Comparison of ENCODE assay signal across 13 cellular contexts in genomic region chr2:189267925-189268579, GRCh38.
DNase-seq lines count a peak whose midpoint lies in the region; ATAC-seq and TF ChIP-seq lines count a peak whose summit lies in the region.
"Had no signal": no experiment of that assay in that cellular context is flagged by ENCODE, and none has a peak within 500 bp of the region (broad histone marks: within the 10 kb centered on the region; RNA-seq: fewer than 3 reads in every experiment).

No MANE protein-coding gene starts in this region.

- no peak overlapping the region for H3K4me3 ChIP-seq in foreskin fibroblast (ENCODE audit: low read depth in 1 of 2, low read length in 2 of 2)
- H3K4me3 ChIP-seq in subcutaneous abdominal adipose tissue (ENCODE audit: low read depth in 1 of 5, low read length in 5 of 5), result no peak overlapping the region
- no peak overlapping the region for H3K4me3 ChIP-seq in esophagus squamous epithelium

- peaks cover 0 to 8% (median 0%) of the 10 kb centered on the region in 5 donors for H3K4me1 ChIP-seq in subcutaneous abdominal adipose tissue (ENCODE audit: control insufficient read depth in 5 of 5, insufficient read depth in 5 of 5, low read length in 5 of 5)
- H3K4me1 ChIP-seq in esophagus squamous epithelium, result no peaks in the 10 kb centered on the region

- H3K27ac ChIP-seq in subcutaneous abdominal adipose tissue (ENCODE audit: low read depth, low read length), result peak overlapping the region; percentile 29
- peak overlapping the region in 1 of 4 donors; percentile 30 for H3K27ac ChIP-seq in esophagus squamous epithelium
- H3K27ac ChIP-seq: VCaP had no signal

- DNase-seq in GM04503 (ENCODE audit: low read depth), result peak; percentile 74
- DNase-seq in amniotic stem cell (lab: John Stamatoyannopoulos, UW), result peak; percentile 26
- DNase-seq in foreskin fibroblast, result peak; percentile 53 to 76
- no peak for DNase-seq in esophagus squamous epithelium (lab: John Stamatoyannopoulos, UW)
- DNase-seq in foreskin melanocyte, result no peak
- DNase-seq in NCI-H748 treated with DMSO at 0.1 percent for 48 hours (lab: John Stamatoyannopoulos, UW), result no peak
- DNase-seq: activated naive CD4-positive, alpha-beta T cell treated with anti-CD3 and anti-CD28 coated beads, Interleukin-2, amount 10 ng/mL, durations not matched to agents 7 days and 5 days; CD4-positive, alpha-beta memory T cell; NCI-H2107; SIG-M5 had no signal

- TF ChIP-seq POLR2A in esophagus squamous epithelium (IDR thresholded peaks at IDR 0.05), result no peak

- no peaks in the 10 kb centered on the region for H3K36me3 ChIP-seq in subcutaneous abdominal adipose tissue (ENCODE audit: control insufficient read depth in 5 of 5, insufficient read depth in 5 of 5, low read length in 5 of 5)
- H3K36me3 ChIP-seq in esophagus squamous epithelium, result no peaks in the 10 kb centered on the region

- H3K9me3 ChIP-seq in subcutaneous abdominal adipose tissue (ENCODE audit: control insufficient read depth in 5 of 5, low read length in 5 of 5) (peaks cover 0 to 2% (median 0%) of the 10 kb centered on the region in 5 donors), esophagus squamous epithelium (no peaks in the 10 kb centered on the region)

- ATAC-seq in GM21515 (IDR thresholded peaks at IDR 0.05; ENCODE audit: unreplicated experiment), result no peak

- TF ChIP-seq CTCF in foreskin fibroblast (IDR thresholded peaks at IDR 0.05; ENCODE audit: low read depth, low read length), result no peak
- no peak for TF ChIP-seq CTCF in esophagus squamous epithelium (IDR thresholded peaks at IDR 0.05)

- H3K9ac ChIP-seq in subcutaneous abdominal adipose tissue (ENCODE audit: low read length in 5 of 5), result no peak overlapping the region

- H3K27me3 ChIP-seq in subcutaneous abdominal adipose tissue (ENCODE audit: control insufficient read depth in 5 of 5, insufficient read depth in 4 of 5, low read length in 5 of 5) (no peaks in the 10 kb centered on the region), esophagus squamous epithelium (no peaks in the 10 kb centered on the region)

- intact Hi-C loops in esophagus squamous epithelium (cut with DNase I), result no loop called here

Comparison
In these comparisons a context has a peak if more than half of its experiments do, and no peak if none do; other contexts are left out.
1. DNase-seq: peak in GM04503 (single experiment), amniotic stem cell (single experiment) and foreskin fibroblast (2 of 2); none in esophagus squamous epithelium (single experiment), foreskin melanocyte (single experiment) and NCI-H748 treated with DMSO at 0.1 percent for 48 hours (single experiment).